ENCODE assay signal across 8 cellular contexts in genomic region chr11:6667733-6668374, GRCh38. TPM values are rescaled to one million over a fixed set of nuclear protein-coding genes. Genes with fewer than 3 reads are reported as not detected.
A peak's percentile ranks its signal among the peaks of the same experiment; 100 is the strongest.
DNase-seq lines count a peak whose midpoint lies in the region; ATAC-seq, FAIRE-seq and TF ChIP-seq lines count a peak whose summit lies in the region.

No MANE protein-coding gene starts in this region.

- H2BK120ac ChIP-seq in H9 (ENCODE audit: low read depth, low read length, poor library complexity, severe bottlenecking): no peak overlapping the region

- H4K8ac ChIP-seq in H9 (replicated peaks; ENCODE audit: insufficient read length, low read depth, low read length): no peak overlapping the region

- H3K36me3 ChIP-seq in PC-9 (ENCODE audit: low read depth) (no peaks in the 10 kb centered on the region), bronchial epithelial cell (ENCODE audit: control insufficient read depth, insufficient read depth, low read length) (no peaks in the 10 kb centered on the region)

- intact Hi-C loops in PC-9 (cut with micrococcal nuclease; ENCODE audit: unreplicated experiment): no loop called here

- H2AFZ ChIP-seq in H9 (ENCODE audit: low read length) (no peak overlapping the region), PC-9 (no peak overlapping the region)

- no peak overlapping the region for H3K23ac ChIP-seq in H9 (ENCODE audit: insufficient read length, low read depth, low read length)

- peak; percentile 74 for TF ChIP-seq CTCF in H9 (conservative IDR thresholded peaks at IDR 0.05)
- TF ChIP-seq CTCF in PC-9 (conservative IDR thresholded peaks at IDR 0.05): peak; percentile 61
- TF ChIP-seq CTCF in bronchial epithelial cell (IDR thresholded peaks at IDR 0.05; ENCODE audit: insufficient read depth, low read length, severe bottlenecking): peak; percentile 37
- TF ChIP-seq CTCF in mesothelial cell of epicardium (IDR thresholded peaks at IDR 0.05; ENCODE audit: unreplicated experiment): peak; percentile 68

- no peak overlapping the region for H3K18ac ChIP-seq in H9 (ENCODE audit: insufficient read length, low read depth, low read length)

- H3K4me3 Mint-ChIP-seq in H9 (no peak overlapping the region), mesothelial cell of epicardium (no peak overlapping the region)

- no peak overlapping the region for H3K56ac ChIP-seq in H9 (ENCODE audit: insufficient read length, low read depth, low read length)

- no peak overlapping the region for H3T11ph ChIP-seq in H9 (ENCODE audit: low read length)

- no peak for FAIRE-seq in bronchial epithelial cell (lab: Jason Lieb, UNC)

- H2BK5ac ChIP-seq in H9 (ENCODE audit: insufficient read length, low read length): no peak overlapping the region

- no peak for ATAC-seq in GM21367 (IDR thresholded peaks at IDR 0.05; ENCODE audit: unreplicated experiment)

- H3F3A ChIP-seq in PC-9 (ENCODE audit: insufficient read depth, low read depth): no peaks in the 10 kb centered on the region

- H3K23me2 ChIP-seq in H9 (ENCODE audit: insufficient read length, low read depth, low read length, poor library complexity, severe bottlenecking): no peaks in the 10 kb centered on the region

- H3K9me3 ChIP-seq in H9 (ENCODE audit: control insufficient read depth, low read depth, low read length) (no peaks in the 10 kb centered on the region), PC-9 (ENCODE audit: insufficient read depth, low read depth) (no peaks in the 10 kb centered on the region)

- CTCF ChIA-PET in PC-9 (lab: Charles Lee): no interaction called here

- H3K4me1 ChIP-seq in H9 (ENCODE audit: insufficient read depth, low read length) (no peaks in the 10 kb centered on the region), PC-9 (replicated peaks; ENCODE audit: insufficient read depth) (no peaks in the 10 kb centered on the region)

- no peak overlapping the region for H3K4me3 ChIP-seq in PC-9
- H3K4me3 ChIP-seq in bronchial epithelial cell (ENCODE audit: low read depth, low read length): no peak overlapping the region

- no peak overlapping the region for H4K5ac ChIP-seq in H9 (ENCODE audit: insufficient read length, low read depth, low read length)

- DNase-seq in NCI-H1105 treated with DMSO at 0.1 percent for 48 hours (lab: John Stamatoyannopoulos, UW) (peak; percentile 24), NCI-H1105 (lab: John Stamatoyannopoulos, UW) (no peak), H9 (no peak), PC-9 (no peak), bronchial epithelial cell (ENCODE audit: low read depth) (peak; percentile 27), mesothelial cell of epicardium (ENCODE audit: low spot score in 2 of 2, unreplicated experiment in 2 of 2) (no peak), amniotic stem cell (lab: John Stamatoyannopoulos, UW) (no peak)

- no peak overlapping the region for H2AK5ac ChIP-seq in H9 (ENCODE audit: insufficient read length, low read length)

- no peak overlapping the region for H4K91ac ChIP-seq in H9 (ENCODE audit: insufficient read length, low read depth, low read length)

- H3K27ac Mint-ChIP-seq in H9 (peak overlapping the region in 1 of 3 experiments; percentile 81; a peak in 2 of 7 replicates), mesothelial cell of epicardium (no peak overlapping the region)

- H2BK12ac ChIP-seq in H9 (ENCODE audit: insufficient read length, low read depth, low read length): no peak overlapping the region

- no peak overlapping the region for H3K4me2 ChIP-seq in H9 (ENCODE audit: insufficient read depth, insufficient read length, low read length)
- no peak overlapping the region for H3K4me2 ChIP-seq in PC-9

- H2BK20ac ChIP-seq in H9 (ENCODE audit: low read depth, low read length, poor library complexity, severe bottlenecking): no peak overlapping the region

- no TSS peak for BruUV-seq in PC-9 (replicated peaks; lab: Mats Ljungman, UMichigan)

- peaks cover 3% of the 10 kb centered on the region; the same call in 1 of the 2 replicates for H3K27me3 Mint-ChIP-seq in H9 (ENCODE audit: low read depth)
- H3K27me3 Mint-ChIP-seq in mesothelial cell of epicardium (ENCODE audit: low read depth): peaks cover 26% of the 10 kb centered on the region

- no peaks in the 10 kb centered on the region for H3K79me1 ChIP-seq in H9 (ENCODE audit: insufficient read depth, low read depth, low read length, poor library complexity, severe bottlenecking)

- POLR2A ChIA-PET in PC-9 (lab: Charles Lee; ENCODE audit: unreplicated experiment): interaction anchor here (0.6 kb wide), 1 partner anchor 63 kb away, joined by 3 read pairs; no protein-coding TSS in a partner anchor

- H3K9me2 ChIP-seq in PC-9 (ENCODE audit: insufficient read depth): no peaks in the 10 kb centered on the region

- no peak overlapping the region for H3K27ac ChIP-seq in H9 (ENCODE audit: insufficient read length, low read depth, low read length)
- no peak overlapping the region for H3K27ac ChIP-seq in PC-9

- no peak overlapping the region for H3K9ac ChIP-seq in H9 (ENCODE audit: extremely low read depth, insufficient read length, low read length)

- H3K79me2 ChIP-seq in H9 (ENCODE audit: insufficient read depth, low read length): no peaks in the 10 kb centered on the region
- no peaks in the 10 kb centered on the region for H3K79me2 ChIP-seq in PC-9 (ENCODE audit: low read depth)

- H4K20me1 ChIP-seq in H9 (ENCODE audit: control insufficient read depth, insufficient read depth, insufficient read length) (no peaks in the 10 kb centered on the region), PC-9 (ENCODE audit: insufficient read depth) (no peaks in the 10 kb centered on the region)

- H2BK15ac ChIP-seq in H9 (ENCODE audit: low read depth, low read length): no peak overlapping the region

- no peak overlapping the region for H3K14ac ChIP-seq in H9 (ENCODE audit: insufficient read depth, low read length)

- H3K4ac ChIP-seq in H9 (ENCODE audit: low read depth, low read length): no peak overlapping the region

- H3K4me1 Mint-ChIP-seq in H9 (peaks cover 0 to 4% of the 10 kb centered on the region in 2 experiments; a peak in 1 of 4 replicates), mesothelial cell of epicardium (no peaks in the 10 kb centered on the region)

- H3K36me3 Mint-ChIP-seq in H9 (ENCODE audit: insufficient read depth in 1 of 3, low read depth in 3 of 3) (no peaks in the 10 kb centered on the region), mesothelial cell of epicardium (no peaks in the 10 kb centered on the region)

- no peaks in the 10 kb centered on the region for H3K9me3 Mint-ChIP-seq in H9
- H3K9me3 Mint-ChIP-seq in mesothelial cell of epicardium: peaks cover 5% of the 10 kb centered on the region

- WGBS in H9 (ENCODE audit: extremely low coverage, insufficient read length, low lambda C conversion rate): no CpG with 5 or more reads among the region's 3 CpGs

- H3K27me3 ChIP-seq in H9 (ENCODE audit: insufficient read depth, low read length) (no peaks in the 10 kb centered on the region), PC-9 (ENCODE audit: insufficient read depth, low read depth) (no peaks in the 10 kb centered on the region), bronchial epithelial cell (ENCODE audit: control insufficient read depth, insufficient read depth, low read length) (no peaks in the 10 kb centered on the region)

RNA-seq across cellular contexts. Expression of gene DCHS1, which starts 12.2 kb away (rescaled TPM):
- total RNA-seq in H9 (2021): 12.2 and 12.5 TPM in 2 replicates
- total RNA-seq in PC-9 (2021): 0.20 and 0.22 TPM in 2 replicates
- total RNA-seq in bronchial epithelial cell: 0.26 TPM in 2 replicates
- total RNA-seq in mesothelial cell of epicardium: 75.9 to 81.2 TPM (median 77.3 TPM) in 3 replicates

RNA-seq across cellular contexts. Expression of gene MRPL17, which starts 15.3 kb away (rescaled TPM):
- total RNA-seq in H9 (2021) (75.5 and 85.3 TPM in 2 replicates), PC-9 (2021) (35.5 and 42.4 TPM in 2 replicates), bronchial epithelial cell (44.5 and 63.7 TPM in 2 replicates), mesothelial cell of epicardium (41.6 to 45.3 TPM (median 42.7 TPM) in 3 replicates)

RNA-seq across cellular contexts. Expression of gene TPP1, which starts 48.6 kb away (rescaled TPM):
- total RNA-seq in H9 (2021): 37.2 and 37.5 TPM in 2 replicates
- total RNA-seq in PC-9 (2021): 31.4 and 46.7 TPM in 2 replicates
- total RNA-seq in bronchial epithelial cell: 23.7 and 40.8 TPM in 2 replicates
- 45.8 to 50.1 TPM (median 46.0 TPM) in 3 replicates for total RNA-seq in mesothelial cell of epicardium

RNA-seq across cellular contexts. Expression of gene TAF10, which starts 55.8 kb away (rescaled TPM):
- total RNA-seq in H9 (2021) (198 and 207 TPM in 2 replicates), PC-9 (2021) (51.5 and 61.2 TPM in 2 replicates), bronchial epithelial cell (43.2 and 70.2 TPM in 2 replicates), mesothelial cell of epicardium (112 to 119 TPM (median 115 TPM) in 3 replicates)

Comparison
In these comparisons a context has a peak if more than half of its experiments do, and no peak if none do; other contexts are left out.
1. DNase-seq: peak in NCI-H1105 treated with DMSO at 0.1 percent for 48 hours (single experiment) and bronchial epithelial cell (single experiment); none in NCI-H1105 (single experiment), H9 (single experiment), PC-9 (0 of 2), mesothelial cell of epicardium (0 of 2) and amniotic stem cell (single experiment).
2. RNA of gene DCHS1, which starts 12.2 kb away (total RNA-seq): 75.9 to 81.2 TPM in mesothelial cell of epicardium and 12.2 to 12.5 TPM in H9; 0.26 TPM in bronchial epithelial cell and 0.20 to 0.22 TPM in PC-9; every median in the first group is over 10 times any median in the second.
3. Peak in every context shown above with its lines, with median percentiles within 50 percentile points of each other: CTCF ChIP-seq.